Comparison of ENCODE assay signal across 19 cellular contexts in genomic region chr1:229079196-229079595, GRCh38.
"Had no signal": no experiment of that assay in that cellular context is flagged by ENCODE, and none has a peak within 500 bp of the region (broad histone marks: within the 10 kb centered on the region; RNA-seq: fewer than 3 reads in every experiment).

No MANE protein-coding gene starts in this region.

- H3K27ac Mint-ChIP-seq: stimulated activated naive B cell treated with anti-CD40 and anti-IgM and Interleukin-4, amounts not matched to agents 10 μg/mL and 1 μg/mL and 100 μg/mL, for 72 hours; stimulated activated naive CD8-positive, alpha-beta T cell treated with anti-CD3 and anti-CD28 coated beads, Interleukin-15, amount 100 ng/mL, for 72 hours had no signal

- H3K27me3 ChIP-seq: esophagus squamous epithelium, gastroesophageal sphincter, neutrophil, spleen, testis, transverse colon had no signal

- H3K4me3 ChIP-seq: esophagus squamous epithelium, gastroesophageal sphincter, psoas muscle, spleen, testis, transverse colon had no signal

- H3K36me3 ChIP-seq: esophagus squamous epithelium, gastroesophageal sphincter, neutrophil, spleen, transverse colon had no signal

- H3K4me3 Mint-ChIP-seq: naive thymus-derived CD4-positive, alpha-beta T cell; stimulated activated naive B cell treated with anti-CD40 and anti-IgM and Interleukin-4, amounts not matched to agents 10 μg/mL and 1 μg/mL and 100 μg/mL, for 72 hours; stimulated activated naive CD8-positive, alpha-beta T cell treated with anti-CD3 and anti-CD28 coated beads, Interleukin-15, amount 100 ng/mL, for 72 hours had no signal

- H3K27ac ChIP-seq: esophagus squamous epithelium, gastroesophageal sphincter, neutrophil, psoas muscle, spleen, testis, transverse colon had no signal

- H3K27me3 Mint-ChIP-seq: stimulated activated naive CD8-positive, alpha-beta T cell treated with anti-CD3 and anti-CD28 coated beads, Interleukin-15, amount 100 ng/mL, for 72 hours had no signal

- DNase-seq: dermis blood vessel endothelial cell; esophagus squamous epithelium; foreskin fibroblast; glutamatergic neuron; islet precursor cell; mammary epithelial cell; naive thymus-derived CD4-positive, alpha-beta T cell; psoas muscle; retina; spleen; stimulated activated CD4-positive, alpha-beta T cell treated with anti-CD3 and anti-CD28 coated beads, Interleukin-15, amount 100 ng/mL, for 24 hours; stimulated activated CD4-positive, alpha-beta T cell treated with anti-CD3 and anti-CD28 coated beads, Interleukin-1b, Interleukin-23, amount 100 ng/mL, for 48 hours; stimulated activated CD4-positive, alpha-beta T cell treated with anti-CD3 and anti-CD28 coated beads, Interleukin-4, amount 100 ng/mL, for 24 hours; stimulated activated naive B cell treated with anti-CD40 and anti-IgM and Interleukin-4, amounts not matched to agents 10 μg/mL and 1 μg/mL and 100 μg/mL, for 72 hours; stimulated activated naive CD8-positive, alpha-beta T cell treated with anti-CD3 and anti-CD28 coated beads, Interleukin-15, amount 100 ng/mL, for 72 hours; testis; transverse colon had no signal

- H3K4me1 Mint-ChIP-seq: stimulated activated naive B cell treated with anti-CD40 and anti-IgM and Interleukin-4, amounts not matched to agents 10 μg/mL and 1 μg/mL and 100 μg/mL, for 72 hours; stimulated activated naive CD8-positive, alpha-beta T cell treated with anti-CD3 and anti-CD28 coated beads, Interleukin-15, amount 100 ng/mL, for 72 hours had no signal

- H3K9me3 ChIP-seq: neutrophil, testis had no signal

- H3K4me1 ChIP-seq: esophagus squamous epithelium, gastroesophageal sphincter, psoas muscle, spleen, testis, transverse colon had no signal
